In genomic region chr3:30180305-30181275, GRCh38 we compare ENCODE assay signal across 20 cellular contexts.
DNase-seq lines count a peak whose midpoint lies in the region; ATAC-seq and TF ChIP-seq lines count a peak whose summit lies in the region.
"Had no signal": no experiment of that assay in that cellular context is flagged by ENCODE, and none has a peak within 500 bp of the region (broad histone marks: within the 10 kb centered on the region; RNA-seq: fewer than 3 reads in every experiment).

No MANE protein-coding gene starts in this region.

- no peaks in the 10 kb centered on the region for H3K27me3 ChIP-seq in GM23338 (ENCODE audit: insufficient read depth)
- H3K27me3 ChIP-seq: brain microvascular endothelial cell, foreskin keratinocyte, right lobe of liver had no signal

- intact Hi-C loops in left colon (cut with DNase I, micrococcal nuclease) = no loop called here

- H3K27ac Mint-ChIP-seq in neural crest cell (ENCODE audit: unreplicated experiment) (peak overlapping the region; percentile 52), GM23338 (no peak overlapping the region)
- no peak overlapping the region for H3K27ac Mint-ChIP-seq in activated CD4-positive, alpha-beta memory T cell treated with anti-CD3 and anti-CD28 coated beads, Interleukin-2, amount 10 ng/mL, durations not matched to agents 7 days and 5 days
- H3K27ac Mint-ChIP-seq: activated naive CD4-positive, alpha-beta T cell treated with anti-CD3 and anti-CD28 coated beads for 36 hours; natural killer cell treated with Interleukin-12 subunit alpha and Interleukin-12 subunit beta and Interleukin-15 and Interleukin-18, amount 100 ng/mL, for 72 hours had no signal

- ATAC-seq in GM23338 (no peak), left colon (no peak), HG02973 (IDR thresholded peaks at IDR 0.05; ENCODE audit: unreplicated experiment) (no peak)
- ATAC-seq: foreskin keratinocyte; natural killer cell treated with Interleukin-12 subunit alpha and Interleukin-12 subunit beta and Interleukin-15 and Interleukin-18, amount 100 ng/mL, for 72 hours; right lobe of liver had no signal

- H3K36me3 Mint-ChIP-seq in neural crest cell (ENCODE audit: low read depth) (no peaks in the 10 kb centered on the region), GM23338 (ENCODE audit: low read depth) (no peaks in the 10 kb centered on the region)
- H3K36me3 Mint-ChIP-seq in activated CD4-positive, alpha-beta memory T cell treated with anti-CD3 and anti-CD28 coated beads, Interleukin-2, amount 10 ng/mL, durations not matched to agents 7 days and 5 days (ENCODE audit: low read depth) = no peaks in the 10 kb centered on the region
- H3K36me3 Mint-ChIP-seq: natural killer cell treated with Interleukin-12 subunit alpha and Interleukin-12 subunit beta and Interleukin-15 and Interleukin-18, amount 100 ng/mL, for 72 hours had no signal

- no peaks in the 10 kb centered on the region for H3K4me1 ChIP-seq in GM23338 (ENCODE audit: insufficient read depth)
- H3K4me1 ChIP-seq: foreskin keratinocyte, right lobe of liver had no signal

- CTCF ChIA-PET in activated CD4-positive, alpha-beta memory T cell treated with anti-CD3 and anti-CD28 coated beads, Interleukin-2, amount 10 ng/mL, durations not matched to agents 7 days and 5 days (lab: Charles Lee) = interaction anchor here (0.8 to 1.4 kb wide), 2 partner anchors 17 to 19 kb away, joined by 3 to 4 read pairs; no protein-coding TSS in a partner anchor

- no peaks in the 10 kb centered on the region for H3K36me3 ChIP-seq in GM23338 (ENCODE audit: insufficient read depth)
- H3K36me3 ChIP-seq: brain microvascular endothelial cell, right lobe of liver had no signal

- POLR2A ChIA-PET in activated CD4-positive, alpha-beta memory T cell treated with anti-CD3 and anti-CD28 coated beads, Interleukin-2, amount 10 ng/mL, durations not matched to agents 7 days and 5 days (lab: Charles Lee) = no interaction called here

- no peak overlapping the region for H3K4me3 Mint-ChIP-seq in neural crest cell
- H3K4me3 Mint-ChIP-seq in activated CD4-positive, alpha-beta memory T cell treated with anti-CD3 and anti-CD28 coated beads, Interleukin-2, amount 10 ng/mL, durations not matched to agents 7 days and 5 days = no peak overlapping the region
- H3K4me3 Mint-ChIP-seq in GM23338 = no peak overlapping the region
- H3K4me3 Mint-ChIP-seq: activated naive CD4-positive, alpha-beta T cell treated with anti-CD3 and anti-CD28 coated beads for 36 hours; natural killer cell treated with Interleukin-12 subunit alpha and Interleukin-12 subunit beta and Interleukin-15 and Interleukin-18, amount 100 ng/mL, for 72 hours had no signal

- TF ChIP-seq CTCF in cardiac fibroblast (IDR thresholded peaks at IDR 0.05; ENCODE audit: low read depth, low read length) = no peak
- no peak for TF ChIP-seq CTCF in neural crest cell (conservative IDR thresholded peaks at IDR 0.05)
- no peak for TF ChIP-seq CTCF in GM23338 (conservative IDR thresholded peaks at IDR 0.05; ENCODE audit: low read depth in 2 of 2)

- H3K27me3 Mint-ChIP-seq in neural crest cell (ENCODE audit: low read depth) (no peaks in the 10 kb centered on the region), GM23338 (ENCODE audit: insufficient read depth, low read depth, poor library complexity) (no peaks in the 10 kb centered on the region)
- H3K27me3 Mint-ChIP-seq in activated CD4-positive, alpha-beta memory T cell treated with anti-CD3 and anti-CD28 coated beads, Interleukin-2, amount 10 ng/mL, durations not matched to agents 7 days and 5 days = peaks cover 10% of the 10 kb centered on the region

- H3K4me1 Mint-ChIP-seq in neural crest cell (peaks cover 20% of the 10 kb centered on the region), GM23338 (no peaks in the 10 kb centered on the region)
- H3K4me1 Mint-ChIP-seq in activated CD4-positive, alpha-beta memory T cell treated with anti-CD3 and anti-CD28 coated beads, Interleukin-2, amount 10 ng/mL, durations not matched to agents 7 days and 5 days = no peaks in the 10 kb centered on the region

- H3K9me3 Mint-ChIP-seq in neural crest cell (no peaks in the 10 kb centered on the region), GM23338 (no peaks in the 10 kb centered on the region)
- H3K9me3 Mint-ChIP-seq in activated CD4-positive, alpha-beta memory T cell treated with anti-CD3 and anti-CD28 coated beads, Interleukin-2, amount 10 ng/mL, durations not matched to agents 7 days and 5 days = no peaks in the 10 kb centered on the region
- H3K9me3 Mint-ChIP-seq: activated naive CD4-positive, alpha-beta T cell treated with anti-CD3 and anti-CD28 coated beads for 36 hours; natural killer cell treated with Interleukin-12 subunit alpha and Interleukin-12 subunit beta and Interleukin-15 and Interleukin-18, amount 100 ng/mL, for 72 hours had no signal

- no peaks in the 10 kb centered on the region for H3F3A ChIP-seq in GM23338 (replicated peaks; ENCODE audit: low read depth)

- H3K9me2 ChIP-seq in GM23338 (ENCODE audit: insufficient read depth) = no peaks in the 10 kb centered on the region

- no peak overlapping the region for H3K4me3 ChIP-seq in cardiac fibroblast (replicated peaks in 1 of 2; ENCODE audit: low read depth in 2 of 2, low read length in 2 of 2)
- H3K4me3 ChIP-seq in GM23338 = no peak overlapping the region
- H3K4me3 ChIP-seq: lung, right lobe of liver had no signal

- DNase-seq in GM03348 (ENCODE audit: low spot score) = peak; percentile 41
- peak; percentile 49 to 86 for DNase-seq in NOMO-1 (lab: John Stamatoyannopoulos, UW; ENCODE audit: unreplicated experiment in 2 of 2)
- peak; percentile 42 to 81 for DNase-seq in cardiac fibroblast (ENCODE audit: low read depth in 2 of 2)
- no peak for DNase-seq in neural crest cell (ENCODE audit: low read depth, low spot score)
- no peak for DNase-seq in activated CD4-positive, alpha-beta memory T cell treated with anti-CD3 and anti-CD28 coated beads, Interleukin-2, amount 10 ng/mL, durations not matched to agents 7 days and 5 days
- DNase-seq in GM23338 (ENCODE audit: low spot score) = no peak
- no peak for DNase-seq in left colon
- DNase-seq: activated naive CD4-positive, alpha-beta T cell treated with anti-CD3 and anti-CD28 coated beads for 36 hours; brain microvascular endothelial cell; DMS79; effector CD4-positive, alpha-beta T cell; foreskin keratinocyte; Karpas-422; NCI-H187 treated with DMSO at 0.1 percent for 48 hours; NCI-H69; right lobe of liver had no signal

- H2AFZ ChIP-seq in GM23338 = no peak overlapping the region

- no peak overlapping the region for H3K4me2 ChIP-seq in GM23338

- H4K20me1 ChIP-seq in GM23338 (replicated peaks; ENCODE audit: insufficient read depth) = no peaks in the 10 kb centered on the region

- H3K27ac ChIP-seq in GM23338 (ENCODE audit: low read depth) = no peak overlapping the region
- H3K27ac ChIP-seq: brain microvascular endothelial cell, C4-2B, foreskin keratinocyte, right lobe of liver had no signal

- no peaks in the 10 kb centered on the region for H3K79me2 ChIP-seq in GM23338 (replicated peaks; ENCODE audit: insufficient read depth)

TF ChIP-seq in GM23338, 12 proteins besides CTCF, POLR2A, EP300 and RAD21:
- TF ChIP-seq EZH2 (IDR thresholded peaks at IDR 0.05; ENCODE audit: low read depth, unreplicated experiment) = no peak
- TF ChIP-seq STAT1 (IDR thresholded peaks at IDR 0.05; ENCODE audit: unreplicated experiment) = no peak
- no peak for TF ChIP-seq REST (IDR thresholded peaks at IDR 0.05; ENCODE audit: unreplicated experiment)

Comparison
In these comparisons a context has a peak if more than half of its experiments do, and no peak if none do; other contexts are left out.
1. DNase-seq: peak in GM03348 (single experiment), NOMO-1 (2 of 2) and cardiac fibroblast (2 of 2); none in neural crest cell (single experiment), activated CD4-positive, alpha-beta memory T cell treated with anti-CD3 and anti-CD28 coated beads, Interleukin-2, amount 10 ng/mL, durations not matched to agents 7 days and 5 days (single experiment), GM23338 (single experiment) and left colon (0 of 2).